In the genomic region with DNA sequence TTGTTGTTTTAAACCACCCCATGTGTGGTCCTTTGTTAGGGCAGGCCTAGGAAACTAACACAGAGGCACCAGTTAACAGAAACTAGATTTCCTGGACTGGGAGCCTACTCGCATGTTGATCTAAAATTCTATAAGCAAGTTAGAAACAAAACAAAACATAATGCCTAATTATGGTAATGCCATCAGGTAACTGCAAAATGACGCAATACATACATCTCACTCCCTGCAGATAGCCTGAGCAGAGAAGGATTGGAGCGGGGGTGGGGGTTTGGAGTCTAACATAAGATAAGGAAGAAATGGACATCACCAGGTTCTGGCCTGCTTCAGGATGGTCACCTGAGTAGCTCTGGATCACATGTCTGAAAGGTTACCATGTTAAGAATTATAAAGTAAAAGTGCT, we compare ENCODE assay signal across 15 cellular contexts.
DNase-seq lines count a peak whose midpoint lies in the region; ATAC-seq, FAIRE-seq and TF ChIP-seq lines count a peak whose summit lies in the region.
"Had no signal": no experiment of that assay in that cellular context is flagged by ENCODE, and none has a peak within 500 bp of the region (broad histone marks: within the 10 kb centered on the region; RNA-seq: fewer than 3 reads in every experiment).

No MANE protein-coding gene starts in this region.

- H3K14ac ChIP-seq in H1 (ENCODE audit: insufficient read length) = no peak overlapping the region
- H3K14ac ChIP-seq in mesenchymal stem cell (ENCODE audit: low read length in 2 of 2) = no peak overlapping the region

- H3K4ac ChIP-seq in H1 (replicated peaks; ENCODE audit: insufficient read length, low read depth, low read length) (no peak overlapping the region), mesenchymal stem cell (ENCODE audit: low read depth in 1 of 2, low read length in 2 of 2) (no peak overlapping the region)

- no peak for TF ChIP-seq POLR2A in H1 (IDR thresholded peaks at IDR 0.05; ENCODE audit: control extremely low read depth in 1 of 2, low read depth in 2 of 2, low read length in 2 of 2)

- H2BK5ac ChIP-seq in H1 (ENCODE audit: low read depth, low read length) (no peak overlapping the region), mesenchymal stem cell (ENCODE audit: low read depth, low read length, poor library complexity, severe bottlenecking) (no peak overlapping the region)

- intact Hi-C loops in upper lobe of right lung (cut with DNase I) = no loop called here

- CTCF ChIA-PET in H1 (lab: Charles Lee; ENCODE audit: partially characterized antibody) = no interaction called here

- TF ChIP-seq CTCF in VCaP (conservative IDR thresholded peaks at IDR 0.05) = no peak
- TF ChIP-seq CTCF in H1 (IDR thresholded peaks at IDR 0.05; ENCODE audit: control extremely low read depth in 1 of 3, insufficient read depth in 1 of 3, low read depth in 1 of 3, low read length in 3 of 3) = no peak
- no peak for TF ChIP-seq CTCF in upper lobe of right lung (IDR thresholded peaks at IDR 0.05)

- H3K18ac ChIP-seq in H1 (ENCODE audit: extremely low read depth, low read length) (no peak overlapping the region), mesenchymal stem cell (ENCODE audit: low read depth in 1 of 2, low read length in 2 of 2) (no peak overlapping the region)

- H3K79me1 ChIP-seq in H1 (ENCODE audit: low read depth, low read length) (peaks cover 9% of the 10 kb centered on the region), mesenchymal stem cell (replicated peaks; ENCODE audit: low read length, poor library complexity, severe bottlenecking) (peaks cover 30% of the 10 kb centered on the region)

- no peak for TF ChIP-seq RAD21 in H1 (IDR thresholded peaks at IDR 0.05 in 1 of 2, conservative IDR thresholded peaks at IDR 0.05 in 1 of 2; ENCODE audit: low read depth in 2 of 2, low read length in 2 of 2)

- H3K4me1 ChIP-seq in H1 (replicated peaks in 1 of 4; ENCODE audit: control insufficient read depth in 3 of 4, insufficient read depth in 4 of 4, low read length in 3 of 4) (peaks cover 2 to 16% (median 8%) of the 10 kb centered on the region in 4 experiments; a peak in 5 of 7 replicates), mesenchymal stem cell (ENCODE audit: control insufficient read depth, insufficient read depth, low read depth, low read length) (peaks cover 17% of the 10 kb centered on the region), upper lobe of right lung (peaks cover 59% of the 10 kb centered on the region)

- H4K91ac ChIP-seq in H1 (replicated peaks; ENCODE audit: insufficient read length, low read length) (no peak overlapping the region), mesenchymal stem cell (ENCODE audit: low read length) (peak overlapping the region; percentile 5)

- H3K27me3 ChIP-seq in H1 (replicated peaks in 1 of 4; ENCODE audit: control insufficient read depth in 3 of 4, extremely low read depth in 1 of 4, insufficient read depth in 3 of 4, low read length in 3 of 4) (no peaks in the 10 kb centered on the region), mesenchymal stem cell (ENCODE audit: control insufficient read depth in 1 of 2, insufficient read depth in 1 of 2, low read length in 2 of 2) (no peaks in the 10 kb centered on the region), upper lobe of right lung (no peaks in the 10 kb centered on the region)
- H3K27me3 ChIP-seq: BLaER1 treated with 17β-estradiol and CSF1 and Interleukin-3, amounts not matched to agents 10 nM and 100 nM had no signal

- DNase-seq in H1 (ENCODE audit: low read depth in 1 of 2, low spot score in 2 of 2) (no peak), mesenchymal stem cell (no peak), upper lobe of right lung (no peak), DMS 273 treated with DMSO at 0.1 percent for 48 hours (lab: John Stamatoyannopoulos, UW) (no peak)
- DNase-seq: DMS153; NCI-H1048; NCI-H146; NCI-H2081 treated with DMSO at 0.1 percent for 48 hours; NCI-H2227 treated with DMSO at 0.1 percent for 48 hours; NK-92 treated with Interleukin-12 subunit alpha and Interleukin-12 subunit beta, amount 100 ng/mL, for 24 hours had no signal

- no peaks in the 10 kb centered on the region for H3K23me2 ChIP-seq in H1 (ENCODE audit: low read depth, low read length)

- H3K36me3 ChIP-seq in H1 (ENCODE audit: control insufficient read depth in 2 of 4, insufficient read depth in 4 of 4, low read length in 3 of 4) (peaks cover 3 to 33% (median 13%) of the 10 kb centered on the region in 4 experiments; a peak in 4 of 8 replicates), mesenchymal stem cell (ENCODE audit: control insufficient read depth in 1 of 2, insufficient read depth in 2 of 2, low read depth in 1 of 2, low read length in 2 of 2) (peaks cover 3 to 10% of the 10 kb centered on the region in 2 experiments), upper lobe of right lung (no peaks in the 10 kb centered on the region)

- H3K4me2 ChIP-seq in H1 (ENCODE audit: insufficient read depth in 1 of 2, low read depth in 2 of 2, low read length in 2 of 2) = no peak overlapping the region
- H3K4me2 ChIP-seq in mesenchymal stem cell (ENCODE audit: low read length, poor library complexity, severe bottlenecking) = no peak overlapping the region

- POLR2A ChIA-PET in H1 (lab: Charles Lee; ENCODE audit: partially characterized antibody) = no interaction called here

- H3K9me3 ChIP-seq in H1 (ENCODE audit: insufficient read depth in 2 of 2, low read depth in 1 of 2, low read length in 1 of 2) (no peaks in the 10 kb centered on the region), mesenchymal stem cell (ENCODE audit: control insufficient read depth, low read length) (no peaks in the 10 kb centered on the region), upper lobe of right lung (no peaks in the 10 kb centered on the region)

- peaks cover 0 to 2% of the 10 kb centered on the region in 2 experiments for H4K20me1 ChIP-seq in H1 (replicated peaks in 1 of 2; ENCODE audit: control insufficient read depth in 1 of 2, insufficient read depth in 2 of 2, low read length in 2 of 2)

- H3K9ac ChIP-seq in H1 (replicated peaks in 1 of 4; ENCODE audit: extremely low read depth in 1 of 4, low read depth in 3 of 4, low read length in 3 of 4) (no peak overlapping the region), mesenchymal stem cell (ENCODE audit: low read length) (no peak overlapping the region)
- H3K9ac ChIP-seq: BLaER1 treated with 17β-estradiol and CSF1 and Interleukin-3, amounts not matched to agents 10 nM and 100 nM had no signal

- no peak overlapping the region for H3K4me3 ChIP-seq in H1 (ENCODE audit: extremely low read depth in 1 of 4, insufficient read depth in 2 of 4, low read depth in 3 of 4, low read length in 4 of 4)
- no peak overlapping the region for H3K4me3 ChIP-seq in mesenchymal stem cell (ENCODE audit: insufficient read depth in 1 of 2, low read depth in 1 of 2, low read length in 2 of 2)
- no peak overlapping the region for H3K4me3 ChIP-seq in upper lobe of right lung
- H3K4me3 ChIP-seq: BLaER1 treated with 17β-estradiol and CSF1 and Interleukin-3, amounts not matched to agents 10 nM and 100 nM had no signal

- no peak overlapping the region for H2AK5ac ChIP-seq in H1 (ENCODE audit: low read depth, low read length)
- peak overlapping the region; percentile 34 for H2AK5ac ChIP-seq in mesenchymal stem cell (ENCODE audit: low read length, severe bottlenecking)

- H2AFZ ChIP-seq in H1 (ENCODE audit: low read length) (no peak overlapping the region), mesenchymal stem cell (ENCODE audit: low read depth, low read length) (no peak overlapping the region)

- H3K56ac ChIP-seq in H1 (replicated peaks; ENCODE audit: insufficient read length, low read depth, low read length) = no peak overlapping the region

- FAIRE-seq in H1 (lab: Jason Lieb, UNC) = no peak

- H3K23ac ChIP-seq in H1 (ENCODE audit: insufficient read length) (no peak overlapping the region), mesenchymal stem cell (ENCODE audit: low read length in 2 of 2) (no peak overlapping the region)

- no peak for TF ChIP-seq EP300 in H1 (IDR thresholded peaks at IDR 0.05; ENCODE audit: borderline replicate concordance in 1 of 2, low read depth in 2 of 2, low read length in 2 of 2)

- H2BK120ac ChIP-seq in H1 (replicated peaks; ENCODE audit: low read depth, low read length) (no peak overlapping the region), mesenchymal stem cell (ENCODE audit: low read depth, low read length) (no peak overlapping the region)

- no peak overlapping the region for H4K5ac ChIP-seq in H1 (ENCODE audit: insufficient read length, low read depth, low read length)

- H2BK12ac ChIP-seq in H1 (ENCODE audit: low read depth, low read length) (no peak overlapping the region), mesenchymal stem cell (ENCODE audit: low read length in 2 of 2) (peak overlapping the region in 1 of 2 experiments; percentile 6)

- no peak overlapping the region for H2BK20ac ChIP-seq in H1 (ENCODE audit: low read length)

- H2BK15ac ChIP-seq in H1 (ENCODE audit: low read length) = no peak overlapping the region
- no peak overlapping the region for H2BK15ac ChIP-seq in mesenchymal stem cell (ENCODE audit: low read depth, poor library complexity, severe bottlenecking)

- peak overlapping the region; percentile 26; the same call in 1 of the 2 replicates for H3K27ac ChIP-seq in VCaP
- H3K27ac ChIP-seq in H1 (ENCODE audit: low read depth, low read length) = no peak overlapping the region
- H3K27ac ChIP-seq in mesenchymal stem cell (ENCODE audit: low read length, poor library complexity, severe bottlenecking) = peak overlapping the region; percentile 16
- H3K27ac ChIP-seq in upper lobe of right lung = peak overlapping the region; percentile 45
- H3K27ac ChIP-seq: BLaER1 treated with 17β-estradiol and CSF1 and Interleukin-3, amounts not matched to agents 10 nM and 100 nM had no signal

- WGBS in H1 (ENCODE audit: extremely low coverage in 1 of 2, insufficient coverage in 1 of 2, insufficient read length in 1 of 2, insufficient replicate concordance in 2 of 2, low coverage in 1 of 2, low lambda C conversion rate in 2 of 2, missing lambda C conversion rate in 1 of 2), 2 experiments = 85% methylated on average over 3 of the region's 3 CpGs; no CpG with 5 or more reads in 1 of the 2 experiments
- 90% methylated on average over 2 of the region's 3 CpGs for WGBS in mesenchymal stem cell

- peaks cover 0 to 30% of the 10 kb centered on the region in 2 experiments; a peak in 2 of 4 replicates for H3K79me2 ChIP-seq in H1 (ENCODE audit: control insufficient read depth in 1 of 2, insufficient read depth in 2 of 2, low read length in 2 of 2)

- ATAC-seq in upper lobe of right lung (no peak), GM18520 (IDR thresholded peaks at IDR 0.05; ENCODE audit: unreplicated experiment) (no peak), GM18867 (IDR thresholded peaks at IDR 0.05; ENCODE audit: unreplicated experiment) (no peak)
- ATAC-seq: HCT116 had no signal

- H4K8ac ChIP-seq in H1 (ENCODE audit: extremely low read depth, insufficient read depth, low read length) (no peak overlapping the region), mesenchymal stem cell (ENCODE audit: low read length) (no peak overlapping the region)

TF ChIP-seq in H1, 55 proteins besides CTCF, POLR2A, EP300 and RAD21:
- TF ChIP-seq CEBPB (IDR thresholded peaks at IDR 0.05; ENCODE audit: low read depth, low read length) = peak; percentile 70
- TF ChIP-seq SAP30 (IDR thresholded peaks at IDR 0.05; ENCODE audit: insufficient read depth, insufficient replicate concordance, low read length) = no peak
